Comparison of ENCODE assay signal across 26 cellular contexts in genomic region chr12:54068423-54069070, GRCh38. TPM values are rescaled to one million over a fixed set of nuclear protein-coding genes. Genes with fewer than 3 reads are reported as not detected.
"Had no signal": no experiment of that assay in that cellular context is flagged by ENCODE, and none has a peak within 500 bp of the region (broad histone marks: within the 10 kb centered on the region; RNA-seq: fewer than 3 reads in every experiment).

No MANE protein-coding gene starts in this region.

- H3K27me3 ChIP-seq: colonic mucosa, pancreas had no signal

- H3K4me3 ChIP-seq: colonic mucosa, dorsolateral prefrontal cortex, left ventricle myocardium inferior, pancreas, upper lobe of right lung had no signal

- H3K4me3 Mint-ChIP-seq: activated CD4-positive, alpha-beta T cell treated with anti-CD3 and anti-CD28 coated beads, Interleukin-2, amount 10 ng/mL, durations not matched to agents 7 days and 5 days; activated CD8-positive, alpha-beta memory T cell treated with anti-CD3 and anti-CD28 coated beads, Interleukin-2, amount 10 ng/mL, durations not matched to agents 7 days and 5 days; activated CD8-positive, alpha-beta T cell treated with anti-CD3 and anti-CD28 coated beads for 36 hours; activated naive CD4-positive, alpha-beta T cell treated with anti-CD3 and anti-CD28 coated beads, Interleukin-2, amount 50 U/mL, for 24 hours; effector memory CD8-positive, alpha-beta T cell; natural killer cell had no signal

- H3K4me1 ChIP-seq: colonic mucosa, left ventricle myocardium inferior, pancreas, upper lobe of right lung had no signal

- H3K36me3 ChIP-seq: colonic mucosa, left ventricle myocardium inferior, pancreas, upper lobe of right lung had no signal

- DNase-seq: activated CD4-positive, alpha-beta T cell treated with anti-CD3 and anti-CD28 coated beads, Interleukin-2, amount 10 ng/mL, durations not matched to agents 7 days and 5 days; activated CD8-positive, alpha-beta memory T cell treated with anti-CD3 and anti-CD28 coated beads, Interleukin-2, amount 10 ng/mL, durations not matched to agents 7 days and 5 days; activated CD8-positive, alpha-beta T cell treated with anti-CD3 and anti-CD28 coated beads for 36 hours; activated effector memory CD4-positive, alpha-beta T cell treated with anti-CD3 and anti-CD28 coated beads, Interleukin-2, amount 50 U/mL, for 16 hours; activated T-cell treated with anti-CD3 and anti-CD28 coated beads for 4 hours; anterior cingulate cortex; colonic mucosa; dorsolateral prefrontal cortex; effector memory CD8-positive, alpha-beta T cell; foreskin melanocyte; kidney glomerular epithelial cell; left ventricle myocardium inferior; midbrain; natural killer cell; pancreas; right cardiac atrium; stimulated activated CD4-positive, alpha-beta T cell treated with anti-CD3 and anti-CD28 coated beads, Interleukin-12 subunit alpha, Interleukin-12 subunit beta, amount 100 ng/mL, for 4 hours; stimulated activated CD4-positive, alpha-beta T cell treated with anti-CD3 and anti-CD28 coated beads, Interleukin-4, amount 100 ng/mL, for 4 hours; stimulated activated naive CD8-positive, alpha-beta T cell treated with anti-CD3 and anti-CD28 coated beads, Interleukin-15, Interleukin-2, amounts not matched to agents 100 U/mL and 50 U/mL, for 24 hours; upper lobe of right lung had no signal

- H3K27ac Mint-ChIP-seq: activated CD4-positive, alpha-beta T cell treated with anti-CD3 and anti-CD28 coated beads, Interleukin-2, amount 10 ng/mL, durations not matched to agents 7 days and 5 days; activated CD8-positive, alpha-beta memory T cell treated with anti-CD3 and anti-CD28 coated beads, Interleukin-2, amount 10 ng/mL, durations not matched to agents 7 days and 5 days; activated CD8-positive, alpha-beta T cell treated with anti-CD3 and anti-CD28 coated beads for 36 hours; activated naive CD4-positive, alpha-beta T cell treated with anti-CD3 and anti-CD28 coated beads, Interleukin-2, amount 50 U/mL, for 24 hours; effector memory CD8-positive, alpha-beta T cell; natural killer cell had no signal

- ATAC-seq: activated CD4-positive, CD25-positive, alpha-beta regulatory T cell treated with anti-CD3 and anti-CD28 coated beads, Interleukin-2, amount 50 U/mL, for 24 hours; activated CD8-positive, alpha-beta memory T cell treated with anti-CD3 and anti-CD28 coated beads, Interleukin-2, amount 10 ng/mL, durations not matched to agents 7 days and 5 days; activated CD8-positive, alpha-beta T cell treated with anti-CD3 and anti-CD28 coated beads for 36 hours; effector memory CD8-positive, alpha-beta T cell; natural killer cell; pancreas; right cardiac atrium; stimulated activated naive CD8-positive, alpha-beta T cell treated with anti-CD3 and anti-CD28 coated beads, Interleukin-15, Interleukin-2, amounts not matched to agents 100 U/mL and 50 U/mL, for 24 hours; upper lobe of right lung had no signal

- H3K9me3 ChIP-seq: colonic mucosa, left ventricle myocardium inferior, pancreas, upper lobe of right lung had no signal

- H3K9me3 Mint-ChIP-seq: activated CD4-positive, alpha-beta T cell treated with anti-CD3 and anti-CD28 coated beads, Interleukin-2, amount 10 ng/mL, durations not matched to agents 7 days and 5 days; activated CD8-positive, alpha-beta T cell treated with anti-CD3 and anti-CD28 coated beads for 36 hours; activated naive CD4-positive, alpha-beta T cell treated with anti-CD3 and anti-CD28 coated beads, Interleukin-2, amount 50 U/mL, for 24 hours; effector memory CD8-positive, alpha-beta T cell; natural killer cell had no signal

- FAIRE-seq: pancreas had no signal

- H3K4me1 Mint-ChIP-seq: activated CD4-positive, alpha-beta T cell treated with anti-CD3 and anti-CD28 coated beads, Interleukin-2, amount 10 ng/mL, durations not matched to agents 7 days and 5 days; activated CD8-positive, alpha-beta memory T cell treated with anti-CD3 and anti-CD28 coated beads, Interleukin-2, amount 10 ng/mL, durations not matched to agents 7 days and 5 days; activated naive CD4-positive, alpha-beta T cell treated with anti-CD3 and anti-CD28 coated beads, Interleukin-2, amount 50 U/mL, for 24 hours; natural killer cell had no signal

- H3K36me3 Mint-ChIP-seq: activated CD8-positive, alpha-beta memory T cell treated with anti-CD3 and anti-CD28 coated beads, Interleukin-2, amount 10 ng/mL, durations not matched to agents 7 days and 5 days; activated naive CD4-positive, alpha-beta T cell treated with anti-CD3 and anti-CD28 coated beads, Interleukin-2, amount 50 U/mL, for 24 hours; natural killer cell had no signal

- H3K27ac ChIP-seq: colonic mucosa, dorsolateral prefrontal cortex, left ventricle myocardium inferior, pancreas, upper lobe of right lung had no signal

RNA-seq across cellular contexts. Expression of gene HOXC4, which starts 14.9 kb away (rescaled TPM):
- total RNA-seq: activated CD4-positive, alpha-beta T cell treated with anti-CD3 and anti-CD28 coated beads, Interleukin-2, amount 10 ng/mL, durations not matched to agents 7 days and 5 days; colonic mucosa; left ventricle myocardium inferior; lung microvascular endothelial cell; pulmonary artery endothelial cell; T-helper 2 cell treated with Interferon-gamma antibody and Interleukin-4, amounts not matched to agents 100 ng/mL and 5 ng/mL, for 36 hours had no signal

RNA-seq across cellular contexts. Expression of gene HOXC5, which starts 35.7 kb away (rescaled TPM):
- total RNA-seq: activated CD4-positive, alpha-beta T cell treated with anti-CD3 and anti-CD28 coated beads, Interleukin-2, amount 10 ng/mL, durations not matched to agents 7 days and 5 days; activated CD8-positive, alpha-beta memory T cell treated with anti-CD3 and anti-CD28 coated beads, Interleukin-2, amount 10 ng/mL, durations not matched to agents 7 days and 5 days; activated CD8-positive, alpha-beta T cell treated with anti-CD3 and anti-CD28 coated beads for 36 hours; colonic mucosa; dorsolateral prefrontal cortex; left ventricle myocardium inferior; lung microvascular endothelial cell; pancreas; pulmonary artery endothelial cell; right cardiac atrium; T-helper 2 cell treated with Interferon-gamma antibody and Interleukin-4, amounts not matched to agents 100 ng/mL and 5 ng/mL, for 36 hours; upper lobe of right lung had no signal
- polyA plus RNA-seq: pancreas, thymus had no signal

RNA-seq across cellular contexts. Expression of gene HOXC6, which starts 40.3 kb away (rescaled TPM):
- total RNA-seq: activated CD4-positive, alpha-beta T cell treated with anti-CD3 and anti-CD28 coated beads, Interleukin-2, amount 10 ng/mL, durations not matched to agents 7 days and 5 days; activated CD8-positive, alpha-beta memory T cell treated with anti-CD3 and anti-CD28 coated beads, Interleukin-2, amount 10 ng/mL, durations not matched to agents 7 days and 5 days; activated CD8-positive, alpha-beta T cell treated with anti-CD3 and anti-CD28 coated beads for 36 hours; dorsolateral prefrontal cortex; left ventricle myocardium inferior; lung microvascular endothelial cell; natural killer cell; pulmonary artery endothelial cell; T-helper 2 cell treated with Interferon-gamma antibody and Interleukin-4, amounts not matched to agents 100 ng/mL and 5 ng/mL, for 36 hours had no signal

RNA-seq across cellular contexts. Expression of gene HOXC8, which starts 59.8 kb away (rescaled TPM):
- total RNA-seq: activated CD4-positive, alpha-beta T cell treated with anti-CD3 and anti-CD28 coated beads, Interleukin-2, amount 10 ng/mL, durations not matched to agents 7 days and 5 days; activated CD8-positive, alpha-beta memory T cell treated with anti-CD3 and anti-CD28 coated beads, Interleukin-2, amount 10 ng/mL, durations not matched to agents 7 days and 5 days; activated CD8-positive, alpha-beta T cell treated with anti-CD3 and anti-CD28 coated beads for 36 hours; colonic mucosa; dorsolateral prefrontal cortex; left ventricle myocardium inferior; lung microvascular endothelial cell; natural killer cell; pancreas; pulmonary artery endothelial cell; right cardiac atrium; T-helper 2 cell treated with Interferon-gamma antibody and Interleukin-4, amounts not matched to agents 100 ng/mL and 5 ng/mL, for 36 hours had no signal
- polyA plus RNA-seq: pancreas, right cardiac atrium had no signal
